In genomic region chr13:110559986-110560385, GRCh38 we compare ENCODE assay signal across 11 cellular contexts. TPM values are rescaled to one million over a fixed set of nuclear protein-coding genes. Genes with fewer than 3 reads are reported as not detected.
DNase-seq lines count a peak whose midpoint lies in the region; ATAC-seq and TF ChIP-seq lines count a peak whose summit lies in the region.
"Had no signal": no experiment of that assay in that cellular context is flagged by ENCODE, and none has a peak within 500 bp of the region (broad histone marks: within the 10 kb centered on the region; RNA-seq: fewer than 3 reads in every experiment).

No MANE protein-coding gene starts in this region.

- H3K27me3 ChIP-seq in mammary epithelial cell (ENCODE audit: insufficient read depth, low read length) = no peaks in the 10 kb centered on the region
- H3K27me3 ChIP-seq in thyroid gland = no peaks in the 10 kb centered on the region
- H3K27me3 ChIP-seq: foreskin keratinocyte had no signal

- peaks cover 9% of the 10 kb centered on the region for H3K36me3 Mint-ChIP-seq in T-helper 1 cell treated with Interleukin-12 subunit alpha and Interleukin-12 subunit beta and Interleukin-4 antibody, amounts not matched to agents 30 μg/mL and 1 μg/mL, for 36 hours (ENCODE audit: low read depth)
- peaks cover 5% of the 10 kb centered on the region for H3K36me3 Mint-ChIP-seq in memory B cell

- DNase-seq in T-helper 1 cell = no peak
- DNase-seq in mammary epithelial cell = peak; percentile 26
- no peak for DNase-seq in memory B cell (ENCODE audit: low spot score in 2 of 2)
- no peak for DNase-seq in thyroid gland
- DNase-seq in posterior cingulate gyrus = no peak
- no peak for DNase-seq in activated effector memory CD4-positive, alpha-beta T cell treated with Interleukin-2 at 50 U/mL for 16 hours
- DNase-seq: activated CD4-positive, alpha-beta T cell treated with anti-CD3 and anti-CD28 coated beads, Interleukin-2, amount 50 U/mL, for 4 hours; NCI-H510A had no signal

- dilution Hi-C loops in mammary epithelial cell (cut with HindIII; ENCODE audit: low sequenced_read_pairs) = loop anchor here (5.0 kb wide), 1 partner anchor 73 kb away; no protein-coding TSS in a partner anchor

- H3K9me3 ChIP-seq in mammary epithelial cell (replicated peaks; ENCODE audit: insufficient read depth, low read length) (no peaks in the 10 kb centered on the region), thyroid gland (no peaks in the 10 kb centered on the region)

- no TSS peak for BruUV-seq in mammary epithelial cell (replicated peaks; lab: Mats Ljungman, UMichigan)

- H3K36me3 ChIP-seq in mammary epithelial cell (ENCODE audit: insufficient read depth, low read length) (no peaks in the 10 kb centered on the region), thyroid gland (no peaks in the 10 kb centered on the region)

- in situ Hi-C loops in mammary epithelial cell (cut with MboI; ENCODE audit: low sequenced_read_pairs in 2 of 2) = no loop called here

- peaks cover 16% of the 10 kb centered on the region for H3K4me1 Mint-ChIP-seq in T-helper 1 cell treated with Interleukin-12 subunit alpha and Interleukin-12 subunit beta and Interleukin-4 antibody, amounts not matched to agents 30 μg/mL and 1 μg/mL, for 36 hours (ENCODE audit: low read depth)
- H3K4me1 Mint-ChIP-seq in memory B cell = peaks cover 23% of the 10 kb centered on the region

- peak overlapping the region; percentile 38 for H3K9ac ChIP-seq in mammary epithelial cell (ENCODE audit: insufficient read depth, low read length)

- CTCF ChIA-PET in mammary epithelial cell (lab: Charles Lee; ENCODE audit: low non-redundant PET) = no interaction called here

- peak overlapping the region; percentile 63 for H2AFZ ChIP-seq in mammary epithelial cell (ENCODE audit: low read depth, low read length)

- peaks cover 51% of the 10 kb centered on the region for H3K79me2 ChIP-seq in mammary epithelial cell (ENCODE audit: insufficient read depth, low read length)

- no peaks in the 10 kb centered on the region for H3K9me3 Mint-ChIP-seq in T-helper 1 cell treated with Interleukin-12 subunit alpha and Interleukin-12 subunit beta and Interleukin-4 antibody, amounts not matched to agents 30 μg/mL and 1 μg/mL, for 36 hours
- peaks cover 5% of the 10 kb centered on the region for H3K9me3 Mint-ChIP-seq in memory B cell

- ATAC-seq in memory B cell (ENCODE audit: low read depth) = no peak
- no peak for ATAC-seq in GM18502 (IDR thresholded peaks at IDR 0.05; ENCODE audit: poor library complexity, unreplicated experiment)

- intact Hi-C loops in mammary epithelial cell (cut with micrococcal nuclease) (loop anchor here (2.0 to 5.0 kb wide), 2 partner anchors 57 to 103 kb away; no protein-coding TSS in a partner anchor), thyroid gland (cut with DNase I) (loop anchor here (10.0 kb wide), 1 partner anchor 55 kb away; no protein-coding TSS in a partner anchor), posterior cingulate gyrus (cut with DNase I) (no loop called here)

- H3K4me2 ChIP-seq in mammary epithelial cell (ENCODE audit: insufficient read depth, low read depth, low read length) = peak overlapping the region; percentile 88

- peak overlapping the region; percentile 22 for H3K4me3 Mint-ChIP-seq in T-helper 1 cell treated with Interleukin-12 subunit alpha and Interleukin-12 subunit beta and Interleukin-4 antibody, amounts not matched to agents 30 μg/mL and 1 μg/mL, for 36 hours
- peak overlapping the region; percentile 27 for H3K4me3 Mint-ChIP-seq in memory B cell

- H3K27ac Mint-ChIP-seq in T-helper 1 cell treated with Interleukin-12 subunit alpha and Interleukin-12 subunit beta and Interleukin-4 antibody, amounts not matched to agents 30 μg/mL and 1 μg/mL, for 36 hours = no peak overlapping the region
- peak overlapping the region; percentile 87 for H3K27ac Mint-ChIP-seq in memory B cell

- TF ChIP-seq POLR2A in thyroid gland (IDR thresholded peaks at IDR 0.05) = no peak

- H3K27me3 Mint-ChIP-seq in T-helper 1 cell treated with Interleukin-12 subunit alpha and Interleukin-12 subunit beta and Interleukin-4 antibody, amounts not matched to agents 30 μg/mL and 1 μg/mL, for 36 hours (ENCODE audit: low read depth) = peaks cover 32% of the 10 kb centered on the region
- H3K27me3 Mint-ChIP-seq in memory B cell = peaks cover 3% of the 10 kb centered on the region

- H3K4me3 ChIP-seq in mammary epithelial cell (replicated peaks in 1 of 3; ENCODE audit: insufficient read depth in 1 of 3, low read depth in 2 of 3, low read length in 3 of 3) (peak overlapping the region; percentile 36 to 92 (median 78)), thyroid gland (replicated peaks in 1 of 3) (peak overlapping the region in 2 of 3 donors; percentile 74 to 93)

- TF ChIP-seq CTCF in mammary epithelial cell (conservative IDR thresholded peaks at IDR 0.05 in 1 of 2, IDR thresholded peaks at IDR 0.05 in 1 of 2; ENCODE audit: extremely low read depth in 1 of 2, insufficient read depth in 1 of 2, low read depth in 1 of 2, low read length in 2 of 2) = no peak
- TF ChIP-seq CTCF in thyroid gland (IDR thresholded peaks at IDR 0.05) = no peak

- H4K20me1 ChIP-seq in mammary epithelial cell (ENCODE audit: insufficient read depth, low read length) = no peaks in the 10 kb centered on the region

- H3K4me1 ChIP-seq in mammary epithelial cell (ENCODE audit: insufficient read depth, low read length) = peaks cover 13% of the 10 kb centered on the region
- H3K4me1 ChIP-seq in thyroid gland = peaks cover 60 to 65% of the 10 kb centered on the region in 2 donors
- H3K4me1 ChIP-seq: foreskin keratinocyte had no signal

- no peak overlapping the region for H3K27ac ChIP-seq in mammary epithelial cell (ENCODE audit: insufficient read depth, low read depth, low read length)
- H3K27ac ChIP-seq in thyroid gland = peak overlapping the region; percentile 96 to 100 (median 98)
- H3K27ac ChIP-seq: foreskin keratinocyte had no signal

- WGBS in mammary epithelial cell (ENCODE audit: low coverage, missing lambda C conversion rate) = 4% methylated on average over 6 of the region's 6 CpGs
- 34 to 47% methylated on average over 6 of the region's 6 CpGs for WGBS in thyroid gland, 2 donors

RNA-seq across cellular contexts. Expression of gene RAB20, which starts 1.5 kb away (rescaled TPM):
- total RNA-seq in mammary epithelial cell (1 to 10 TPM; 5.5 to 6.1 TPM), thyroid gland (10 to 100 TPM; 21.0 to 60.5 (median 43.5) TPM)
- polyA plus RNA-seq in mammary epithelial cell = 9.7 TPM
- polyA minus RNA-seq in mammary epithelial cell = 21.6 TPM

RNA-seq across cellular contexts. Expression of gene NAXD, which starts 55.4 kb away (rescaled TPM):
- 10 to 100 TPM; 18.3 to 27.0 TPM for total RNA-seq in mammary epithelial cell
- polyA plus RNA-seq in mammary epithelial cell = 19.5 TPM
- polyA minus RNA-seq in mammary epithelial cell = 7.5 TPM
- total RNA-seq in thyroid gland = 10 to 100 TPM; 38.2 to 46.6 (median 42.8) TPM
